ENCODE assay signal across 9 cellular contexts in genomic region chr14:90061849-90062794, GRCh38. TPM values are rescaled to one million over a fixed set of nuclear protein-coding genes. Genes with fewer than 3 reads are reported as not detected.
DNase-seq lines count a peak whose midpoint lies in the region; ATAC-seq and TF ChIP-seq lines count a peak whose summit lies in the region.
"Had no signal": no experiment of that assay in that cellular context is flagged by ENCODE, and none has a peak within 500 bp of the region (broad histone marks: within the 10 kb centered on the region; RNA-seq: fewer than 3 reads in every experiment).

TSS of gene KCNK13 (plus strand) at chr14:90061994. CDS start at chr14:90062206, 212 bp downstream.

- H3K27me3 Mint-ChIP-seq in progenitor cell of endocrine pancreas, result peaks cover 66% of the 10 kb centered on the region

- H3K4me1 ChIP-seq in heart right ventricle, result peaks cover 4 to 41% (median 22%) of the 10 kb centered on the region in 9 donors

- peak within 1 kb of the TSS; percentile 24 to 64 (median 50) for H3K4me3 ChIP-seq in heart right ventricle

- peak within 1 kb of the TSS; percentile 76 for H3K27ac Mint-ChIP-seq in progenitor cell of endocrine pancreas

- H3K9me3 Mint-ChIP-seq in progenitor cell of endocrine pancreas (ENCODE audit: low read depth), result no peaks in the 10 kb centered on the region

- peak within 1 kb of the TSS in 3 of 10 donors; percentile 31 to 52 (median 45) for H3K27ac ChIP-seq in heart right ventricle

- intact Hi-C loops in heart right ventricle (cut with DNase I), result loop anchor here in 2 of 10 donors (5.0 to 10.0 kb wide), 2 partner anchors 90 to 173 kb away; no protein-coding TSS in a partner anchor

- WGBS in heart right ventricle, 2 donors, result 2 to 4% methylated on average over 81 to 94 of the region's 94 CpGs

- ATAC-seq in heart right ventricle, result peak in 3 of 8 donors; percentile 23 to 36 (median 23)

- no peaks in the 10 kb centered on the region for H3K36me3 Mint-ChIP-seq in progenitor cell of endocrine pancreas (ENCODE audit: insufficient read depth)

- H3K27me3 ChIP-seq in heart right ventricle, result peaks cover 21 to 99% (median 86%) of the 10 kb centered on the region in 7 donors

- TF ChIP-seq CTCF in heart right ventricle (IDR thresholded peaks at IDR 0.05) (no peak), progenitor cell of endocrine pancreas (IDR thresholded peaks at IDR 0.05; ENCODE audit: unreplicated experiment) (no peak)

- no peaks in the 10 kb centered on the region for H3K9me3 ChIP-seq in heart right ventricle

- H3K4me3 Mint-ChIP-seq in progenitor cell of endocrine pancreas (ENCODE audit: low read depth), result peak within 1 kb of the TSS; percentile 71

- peaks cover 5% of the 10 kb centered on the region for H3K4me1 Mint-ChIP-seq in progenitor cell of endocrine pancreas (ENCODE audit: low read depth)

- H3K36me3 ChIP-seq in heart right ventricle, result no peaks in the 10 kb centered on the region

- DNase-seq in DMS53 treated with DMSO at 0.1 percent for 48 hours (lab: John Stamatoyannopoulos, UW; ENCODE audit: unreplicated experiment) (peak; percentile 11), NCI-H1105 (lab: John Stamatoyannopoulos, UW) (peak; percentile 94), heart right ventricle (peak in 1 of 2 donors; percentile 22), progenitor cell of endocrine pancreas (ENCODE audit: low spot score, unreplicated experiment) (no peak), NK-92 (lab: John Stamatoyannopoulos, UW; ENCODE audit: unreplicated experiment) (no peak), HT-29 (ENCODE audit: low spot score) (no peak)
- DNase-seq in activated CD8-positive, alpha-beta memory T cell treated with anti-CD3 and anti-CD28 coated beads, Interleukin-2, amount 50 U/mL, for 48 hours, result peak; percentile 59
- DNase-seq in stimulated activated naive CD4-positive, alpha-beta T cell (lab: John Stamatoyannopoulos, UW), result no peak

RNA-seq across cellular contexts. Expression of gene KCNK13, which starts in this region (rescaled TPM):
- total RNA-seq in heart right ventricle, result 1 to 10 TPM in 5 of 10 donors, under 1 TPM in 5; 0.15 to 9.6 (median 1.0) TPM
- 1 to 10 TPM in 1 of 2 donors, under 1 TPM in 1; 0.59 to 1.9 TPM for polyA plus RNA-seq in heart right ventricle
- not detected in 2 replicates for total RNA-seq in progenitor cell of endocrine pancreas
- total RNA-seq in HT-29 (2014; rRNA removed; shearing (Covaris generic)), result not detected in 2 replicates
- total RNA-seq: pulmonary artery endothelial cell had no signal

Comparison
In these comparisons a context has a peak if more than half of its experiments do, and no peak if none do; other contexts are left out.
1. DNase-seq: peak in DMS53 treated with DMSO at 0.1 percent for 48 hours (single experiment), NCI-H1105 (single experiment) and activated CD8-positive, alpha-beta memory T cell treated with anti-CD3 and anti-CD28 coated beads, Interleukin-2, amount 50 U/mL, for 48 hours (single experiment); none in progenitor cell of endocrine pancreas (single experiment), stimulated activated naive CD4-positive, alpha-beta T cell (0 of 6), NK-92 (single experiment) and HT-29 (single experiment).